In the genomic region with DNA sequence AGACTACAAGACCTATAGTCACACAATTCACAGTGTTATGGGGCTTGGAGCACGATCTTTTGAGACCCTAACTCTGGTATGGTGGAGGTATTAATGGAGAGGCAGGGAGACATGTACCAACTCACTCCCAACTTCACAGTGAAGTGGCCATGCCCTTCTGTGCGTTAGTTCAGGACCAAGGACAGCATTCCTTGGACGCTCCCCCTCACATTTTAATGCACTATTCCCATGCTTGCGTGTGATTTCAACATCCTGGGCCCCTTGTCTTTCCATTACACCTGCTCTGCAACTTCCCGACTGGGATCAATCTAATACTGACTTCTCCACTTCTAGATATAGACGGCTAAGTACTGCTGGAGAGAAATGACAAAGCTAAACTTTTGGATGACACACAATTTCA, we compare ENCODE assay signal across 13 cellular contexts.
DNase-seq lines count a peak whose midpoint lies in the region; ATAC-seq and FAIRE-seq lines count a peak whose summit lies in the region.
"Had no signal": no experiment of that assay in that cellular context is flagged by ENCODE, and none has a peak within 500 bp of the region (broad histone marks: within the 10 kb centered on the region; RNA-seq: fewer than 3 reads in every experiment).

No MANE protein-coding gene starts in this region.

- CTCF ChIA-PET in T-cell (lab: Charles Lee) = no interaction called here

- H3K4me1 Mint-ChIP-seq in T-cell = no peaks in the 10 kb centered on the region
- H3K4me1 Mint-ChIP-seq: CD14-positive monocyte had no signal

- no peak for FAIRE-seq in HTR-8/SVneo (lab: Jason Lieb, UNC)
- FAIRE-seq: endometrium, TTC549 had no signal

- DNase-seq in AG08395 (ENCODE audit: low spot score) = peak; percentile 45
- DNase-seq in HTR-8/SVneo (ENCODE audit: insufficient read length, low spot score) = peak; percentile 23
- peak; percentile 78 for DNase-seq in astrocyte of the hippocampus (ENCODE audit: low read depth, low spot score)
- DNase-seq in iPS DF 19.7 (ENCODE audit: low read depth, low spot score) = peak; percentile 23
- DNase-seq in occipital lobe (lab: John Stamatoyannopoulos, UW) = no peak
- no peak for DNase-seq in T-cell
- DNase-seq: activated gamma-delta T cell treated with Interleukin-2 at 50 U/mL for 16 hours, NCI-H526 treated with DMSO at 0.1 percent for 48 hours had no signal

- H3K27ac Mint-ChIP-seq in T-cell = no peak overlapping the region
- H3K27ac Mint-ChIP-seq: CD14-positive monocyte had no signal

- H3K27me3 Mint-ChIP-seq in T-cell = peaks cover 0 to 4% of the 10 kb centered on the region in 2 donors

- POLR2A ChIA-PET in T-cell (lab: Charles Lee) = no interaction called here

- ATAC-seq in HG03442 (IDR thresholded peaks at IDR 0.05; ENCODE audit: unreplicated experiment) (no peak), T-cell (replicated peaks in 1 of 4) (no peak), GM19324 (IDR thresholded peaks at IDR 0.05; ENCODE audit: low FRiP score, unreplicated experiment) (no peak)

- peaks cover 0 to 3% (median 0%) of the 10 kb centered on the region in 3 donors for H3K9me3 Mint-ChIP-seq in T-cell

- no peak overlapping the region for H3K4me3 Mint-ChIP-seq in T-cell
- H3K4me3 Mint-ChIP-seq: CD14-positive monocyte had no signal

- no peaks in the 10 kb centered on the region for H3K36me3 Mint-ChIP-seq in T-cell
- H3K36me3 Mint-ChIP-seq: CD14-positive monocyte had no signal

Comparison
In these comparisons a context has a peak if more than half of its experiments do, and no peak if none do; other contexts are left out.
1. DNase-seq: peak in AG08395 (single experiment), HTR-8/SVneo (single experiment), astrocyte of the hippocampus (single experiment) and iPS DF 19.7 (single experiment); none in occipital lobe (single experiment) and T-cell (0 of 34).